Comparison of ENCODE assay signal across 10 cellular contexts in the genomic region with DNA sequence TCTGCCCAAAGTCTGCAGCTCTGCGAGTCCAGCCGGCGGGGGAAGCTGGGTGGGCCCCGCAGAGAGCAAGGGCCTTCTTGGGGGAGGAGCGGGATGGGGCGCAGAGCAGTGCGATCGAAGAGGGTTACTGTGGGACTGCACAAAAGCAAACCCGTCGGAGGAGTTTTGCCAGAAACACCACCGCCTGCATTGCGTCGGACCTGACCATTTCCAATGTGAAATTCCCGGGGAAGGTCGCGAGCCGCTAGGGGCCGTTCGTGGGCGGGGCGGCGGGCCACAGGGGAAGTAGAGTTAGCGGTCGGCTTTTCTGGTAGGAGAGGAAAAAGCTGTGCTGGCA. TPM values are rescaled to one million over a fixed set of nuclear protein-coding genes. Genes with fewer than 3 reads are reported as not detected.
DNase-seq lines count a peak whose midpoint lies in the region; ATAC-seq lines count a peak whose summit lies in the region.
"Had no signal": no experiment of that assay in that cellular context is flagged by ENCODE, and none has a peak within 500 bp of the region (broad histone marks: within the 10 kb centered on the region; RNA-seq: fewer than 3 reads in every experiment).

No MANE protein-coding gene starts in this region.

- H3K4me1 Mint-ChIP-seq in activated CD8-positive, alpha-beta T cell treated with anti-CD3 and anti-CD28 coated beads, Interleukin-2, amount 10 ng/mL, durations not matched to agents 7 days and 5 days (ENCODE audit: low read depth), result peaks cover 12% of the 10 kb centered on the region
- peaks cover 30% of the 10 kb centered on the region for H3K4me1 Mint-ChIP-seq in stimulated activated naive CD8-positive, alpha-beta T cell treated with anti-CD3 and anti-CD28 coated beads, Interleukin-15, amount 100 ng/mL, for 72 hours

- H3K9me3 Mint-ChIP-seq in activated CD8-positive, alpha-beta T cell treated with anti-CD3 and anti-CD28 coated beads, Interleukin-2, amount 10 ng/mL, durations not matched to agents 7 days and 5 days (ENCODE audit: insufficient read depth), result no peaks in the 10 kb centered on the region
- no peaks in the 10 kb centered on the region for H3K9me3 Mint-ChIP-seq in stimulated activated naive CD8-positive, alpha-beta T cell treated with anti-CD3 and anti-CD28 coated beads, Interleukin-15, amount 100 ng/mL, for 72 hours

- H3K4me3 Mint-ChIP-seq in activated CD8-positive, alpha-beta T cell treated with anti-CD3 and anti-CD28 coated beads, Interleukin-2, amount 10 ng/mL, durations not matched to agents 7 days and 5 days, result no peak overlapping the region
- peak overlapping the region; percentile 54 to 67 for H3K4me3 Mint-ChIP-seq in stimulated activated naive CD8-positive, alpha-beta T cell treated with anti-CD3 and anti-CD28 coated beads, Interleukin-15, amount 100 ng/mL, for 72 hours

- CTCF ChIA-PET in activated CD8-positive, alpha-beta T cell treated with anti-CD3 and anti-CD28 coated beads, Interleukin-2, amount 10 ng/mL, durations not matched to agents 7 days and 5 days (lab: Charles Lee), result interaction anchor here (1.3 to 2.8 kb wide), 3 partner anchors 16 to 53 kb away, joined by 3 to 12 read pairs (median 8); no protein-coding TSS in a partner anchor

- H3K36me3 Mint-ChIP-seq in activated CD8-positive, alpha-beta T cell treated with anti-CD3 and anti-CD28 coated beads, Interleukin-2, amount 10 ng/mL, durations not matched to agents 7 days and 5 days (ENCODE audit: low read depth), result peaks cover 2% of the 10 kb centered on the region

- DNase-seq in NCI-H748 treated with DMSO at 0.1 percent for 48 hours (lab: John Stamatoyannopoulos, UW) (peak; percentile 6), NCI-H748 (lab: John Stamatoyannopoulos, UW; ENCODE audit: unreplicated experiment) (no peak), iPS-NIHi7 (ENCODE audit: extremely low spot score) (peak; percentile 14), cerebellum (ENCODE audit: low spot score) (no peak), NCI-H524 treated with DMSO at 0.1 percent for 48 hours (lab: John Stamatoyannopoulos, UW) (no peak)
- DNase-seq in activated CD8-positive, alpha-beta T cell treated with anti-CD3 and anti-CD28 coated beads, Interleukin-2, amount 10 ng/mL, durations not matched to agents 7 days and 5 days, result no peak
- DNase-seq in stimulated activated naive CD8-positive, alpha-beta T cell treated with anti-CD3 and anti-CD28 coated beads, Interleukin-15, amount 100 ng/mL, for 72 hours, result peak in 1 of 2 donors; percentile 10
- DNase-seq: SHP77 had no signal

- no peak overlapping the region for H3K27ac Mint-ChIP-seq in activated CD8-positive, alpha-beta T cell treated with anti-CD3 and anti-CD28 coated beads, Interleukin-2, amount 10 ng/mL, durations not matched to agents 7 days and 5 days
- H3K27ac Mint-ChIP-seq in stimulated activated naive CD8-positive, alpha-beta T cell treated with anti-CD3 and anti-CD28 coated beads, Interleukin-15, amount 100 ng/mL, for 72 hours, result no peak overlapping the region

- POLR2A ChIA-PET in activated CD8-positive, alpha-beta T cell treated with anti-CD3 and anti-CD28 coated beads, Interleukin-2, amount 10 ng/mL, durations not matched to agents 7 days and 5 days (lab: Charles Lee), result no interaction called here

- peak; percentile 23 for ATAC-seq in activated CD8-positive, alpha-beta T cell treated with anti-CD3 and anti-CD28 coated beads, Interleukin-2, amount 10 ng/mL, durations not matched to agents 7 days and 5 days
- ATAC-seq in stimulated activated naive CD8-positive, alpha-beta T cell treated with anti-CD3 and anti-CD28 coated beads, Interleukin-15, amount 100 ng/mL, for 72 hours, result no peak
- ATAC-seq in GM21529 (IDR thresholded peaks at IDR 0.05; ENCODE audit: unreplicated experiment), result no peak

- peaks cover 32% of the 10 kb centered on the region for H3K27me3 Mint-ChIP-seq in activated CD8-positive, alpha-beta T cell treated with anti-CD3 and anti-CD28 coated beads, Interleukin-2, amount 10 ng/mL, durations not matched to agents 7 days and 5 days (ENCODE audit: low read depth)
- H3K27me3 Mint-ChIP-seq in stimulated activated naive CD8-positive, alpha-beta T cell treated with anti-CD3 and anti-CD28 coated beads, Interleukin-15, amount 100 ng/mL, for 72 hours, result peaks cover 4% of the 10 kb centered on the region

RNA-seq across cellular contexts. Expression of gene KCNA1, which starts 0.3 kb away (rescaled TPM):
- not detected for total RNA-seq in activated CD8-positive, alpha-beta T cell treated with anti-CD3 and anti-CD28 coated beads, Interleukin-2, amount 10 ng/mL, durations not matched to agents 7 days and 5 days
- 15.8 TPM for total RNA-seq in cerebellum
- total RNA-seq: left cardiac atrium had no signal

Comparison
In these comparisons a context has a peak if more than half of its experiments do, and no peak if none do; other contexts are left out.
1. DNase-seq: peak in NCI-H748 treated with DMSO at 0.1 percent for 48 hours (single experiment) and iPS-NIHi7 (single experiment); none in NCI-H748 (single experiment), activated CD8-positive, alpha-beta T cell treated with anti-CD3 and anti-CD28 coated beads, Interleukin-2, amount 10 ng/mL, durations not matched to agents 7 days and 5 days (single experiment), cerebellum (single experiment) and NCI-H524 treated with DMSO at 0.1 percent for 48 hours (single experiment).
2. RNA of gene KCNA1, which starts 0.3 kb away (total RNA-seq): 15.8 TPM in cerebellum (single experiment); not detected in activated CD8-positive, alpha-beta T cell treated with anti-CD3 and anti-CD28 coated beads, Interleukin-2, amount 10 ng/mL, durations not matched to agents 7 days and 5 days; every median in the first group is over 10 times any median in the second.